Comparison of ENCODE assay signal across 10 cellular contexts in genomic region chr3:186589856-186590579, GRCh38. TPM values are rescaled to one million over a fixed set of nuclear protein-coding genes. Genes with fewer than 3 reads are reported as not detected.
A peak's percentile ranks its signal among the peaks of the same experiment; 100 is the strongest.
DNase-seq lines count a peak whose midpoint lies in the region; ATAC-seq, FAIRE-seq and TF ChIP-seq lines count a peak whose summit lies in the region.
"Had no signal": no experiment of that assay in that cellular context is flagged by ENCODE, and none has a peak within 500 bp of the region (broad histone marks: within the 10 kb centered on the region; RNA-seq: fewer than 3 reads in every experiment).

No MANE protein-coding gene starts in this region.

- peak overlapping the region; percentile 19 to 85 (median 49) for H3K27ac Mint-ChIP-seq in CD4-positive, alpha-beta memory T cell
- peak overlapping the region; percentile 84 for H3K27ac Mint-ChIP-seq in T-helper 17 cell

- H3K36me3 Mint-ChIP-seq in CD4-positive, alpha-beta memory T cell, result peaks cover 7 to 17% of the 10 kb centered on the region in 2 donors
- H3K36me3 Mint-ChIP-seq in T-helper 17 cell (ENCODE audit: low read depth), result no peaks in the 10 kb centered on the region

- H3K9me1 ChIP-seq in keratinocyte (ENCODE audit: control insufficient read depth, extremely low read depth, insufficient read depth, low read length), result no peaks in the 10 kb centered on the region

- H3K27me3 Mint-ChIP-seq in CD4-positive, alpha-beta memory T cell, result no peaks in the 10 kb centered on the region
- H3K27me3 Mint-ChIP-seq in T-helper 17 cell, result no peaks in the 10 kb centered on the region

- no peaks in the 10 kb centered on the region for H3K79me2 ChIP-seq in keratinocyte (ENCODE audit: control insufficient read depth, insufficient read depth, low read length)

- CTCF ChIA-PET in CD4-positive, alpha-beta memory T cell (lab: Charles Lee; ENCODE audit: partially characterized antibody), result interaction anchor here (0.8 to 24.2 kb wide), 4 partner anchors 9 to 607 kb away, joined by 3 to 255 read pairs (median 4); partner anchors contain the start of genes AHSG and DNAJB11
- CTCF ChIA-PET in HEK293 (lab: Yijun Ruan, JAX), result interaction anchor here (0.5 to 8.5 kb wide), 6 partner anchors 20 to 377 kb away, joined by 3 to 59 read pairs (median 3); partner anchors contain the start of gene AHSG

- H3K4me1 Mint-ChIP-seq in CD4-positive, alpha-beta memory T cell, result peaks cover 7 to 23% (median 16%) of the 10 kb centered on the region in 4 donors
- peaks cover 8% of the 10 kb centered on the region for H3K4me1 Mint-ChIP-seq in T-helper 17 cell

- ATAC-seq in T-helper 17 cell (peak; percentile 83), GM21526 (IDR thresholded peaks at IDR 0.05; ENCODE audit: low FRiP score, unreplicated experiment) (no peak)

- DNase-seq in CD4-positive, alpha-beta memory T cell, result peak; percentile 14 to 47 (median 36)
- DNase-seq in T-helper 17 cell, result no peak
- peak; percentile 80 for DNase-seq in keratinocyte (ENCODE audit: low read depth, low spot score)
- no peak for DNase-seq in activated effector memory CD4-positive, alpha-beta T cell treated with anti-CD3 and anti-CD28 coated beads, Interleukin-2, amount 50 U/mL, for 16 hours
- no peak for DNase-seq in nucleus accumbens (lab: John Stamatoyannopoulos, UW)
- DNase-seq in GM10266 (ENCODE audit: extremely low spot score), result no peak
- DNase-seq: ovary, transverse colon had no signal

- no peaks in the 10 kb centered on the region for H3K27me3 ChIP-seq in CD4-positive, alpha-beta memory T cell (ENCODE audit: insufficient read depth, low read length)
- no peaks in the 10 kb centered on the region for H3K27me3 ChIP-seq in keratinocyte (ENCODE audit: control insufficient read depth, extremely low read depth, insufficient read depth, low read length)
- H3K27me3 ChIP-seq: ovary, transverse colon had no signal

- no peak overlapping the region for H3K27ac ChIP-seq in CD4-positive, alpha-beta memory T cell (ENCODE audit: low read depth, low read length)
- H3K27ac ChIP-seq in HEK293 (ENCODE audit: extremely low read depth, low read depth, low read length), result no peak overlapping the region
- peak overlapping the region; percentile 93 for H3K27ac ChIP-seq in keratinocyte (ENCODE audit: control insufficient read depth, insufficient read depth, low read length)
- H3K27ac ChIP-seq: ovary, transverse colon had no signal

- no peak for TF ChIP-seq CTCF in HEK293 (tag by site-specific recombination; IDR thresholded peaks at IDR 0.05)
- TF ChIP-seq CTCF in keratinocyte (optimal IDR thresholded peaks at IDR 0.05 in 1 of 3, IDR thresholded peaks at IDR 0.05 in 1 of 3, conservative IDR thresholded peaks at IDR 0.05 in 1 of 3; ENCODE audit: extremely low read depth in 1 of 3, insufficient read depth in 2 of 3, low read length in 3 of 3), result no peak
- no peak for TF ChIP-seq CTCF in GM10266 (IDR thresholded peaks at IDR 0.05; ENCODE audit: control insufficient read depth, insufficient read depth, low read depth, missing control alignments)

- no peaks in the 10 kb centered on the region for H3K9me3 Mint-ChIP-seq in CD4-positive, alpha-beta memory T cell

- intact Hi-C loops in CD4-positive, alpha-beta memory T cell (cut with micrococcal nuclease), result loop anchor here (1.0 to 2.0 kb wide), 2 partner anchors 19 to 27 kb away; partner anchors contain the start of gene DNAJB11

- peaks cover under 1% of the 10 kb centered on the region for H3K36me3 ChIP-seq in CD4-positive, alpha-beta memory T cell (ENCODE audit: insufficient read depth, low read length)
- H3K36me3 ChIP-seq in HEK293 (ENCODE audit: control insufficient read depth in 2 of 2, insufficient read depth in 1 of 2, low read length in 2 of 2) (peaks cover 0 to 13% of the 10 kb centered on the region in 2 experiments; a peak in 1 of 3 replicates), keratinocyte (ENCODE audit: control insufficient read depth in 2 of 2, extremely low read depth in 1 of 2, insufficient read depth in 2 of 2, low read length in 2 of 2) (peaks cover 0 to 6% of the 10 kb centered on the region in 2 experiments)
- H3K36me3 ChIP-seq: ovary had no signal

- no peaks in the 10 kb centered on the region for H4K20me1 ChIP-seq in keratinocyte (ENCODE audit: control insufficient read depth, extremely low read depth, insufficient read depth, low read length)

- H3K4me1 ChIP-seq in CD4-positive, alpha-beta memory T cell (ENCODE audit: insufficient read depth, low read length), result peaks cover 14% of the 10 kb centered on the region
- H3K4me1 ChIP-seq in HEK293 (ENCODE audit: control insufficient read depth, insufficient read depth, low read length), result no peaks in the 10 kb centered on the region
- peaks cover 31% of the 10 kb centered on the region for H3K4me1 ChIP-seq in keratinocyte (ENCODE audit: control insufficient read depth, extremely low read depth, insufficient read depth, low read length)
- H3K4me1 ChIP-seq: transverse colon had no signal

- dilution Hi-C loops in keratinocyte (cut with MboI; ENCODE audit: extremely low pct_ligation_motif_present, low sequenced_read_pairs), result no loop called here

- peak; percentile 85 for FAIRE-seq in keratinocyte (lab: Jason Lieb, UNC)

- H3K4me3 Mint-ChIP-seq in CD4-positive, alpha-beta memory T cell, result peak overlapping the region in 2 of 8 donors; percentile 2 to 45
- H3K4me3 Mint-ChIP-seq in T-helper 17 cell, result no peak overlapping the region

- H3K9me3 ChIP-seq in CD4-positive, alpha-beta memory T cell (ENCODE audit: control insufficient read depth in 1 of 2, low read length in 2 of 2), result no peaks in the 10 kb centered on the region
- H3K9me3 ChIP-seq in HEK293 (ENCODE audit: control insufficient read depth, insufficient read depth, low read depth, low read length) (no peaks in the 10 kb centered on the region), T-helper 17 cell (ENCODE audit: control insufficient read depth, low read length, poor library complexity, severe bottlenecking) (no peaks in the 10 kb centered on the region), keratinocyte (ENCODE audit: control insufficient read depth, low read depth, low read length) (no peaks in the 10 kb centered on the region)
- H3K9me3 ChIP-seq: ovary, transverse colon had no signal

- peak overlapping the region; percentile 84 for H3K4me2 ChIP-seq in keratinocyte (ENCODE audit: control insufficient read depth, extremely low read depth, insufficient read depth, low read depth, low read length)

- H2AFZ ChIP-seq in keratinocyte (ENCODE audit: control insufficient read depth, low read length), result no peak overlapping the region

- POLR2A ChIA-PET in CD4-positive, alpha-beta memory T cell (lab: Charles Lee; ENCODE audit: partially characterized antibody), result interaction anchor here (0.6 to 2.3 kb wide), 9 partner anchors 18 to 652 kb away, joined by 3 to 7 read pairs (median 3); partner anchors contain the start of genes DNAJB11, EIF4A2, TBCCD1 and TRA2B
- POLR2A ChIA-PET in HEK293 (lab: Yijun Ruan, JAX), result interaction anchor here (0.6 to 1.2 kb wide), 3 partner anchors 20 to 149 kb away, joined by 3 to 5 read pairs (median 3); partner anchors contain the start of gene DNAJB11

- H3K4me3 ChIP-seq in CD4-positive, alpha-beta memory T cell (ENCODE audit: low read length in 2 of 2), result no peak overlapping the region
- H3K4me3 ChIP-seq in HEK293 (ENCODE audit: low read depth, low read length), result no peak overlapping the region
- no peak overlapping the region for H3K4me3 ChIP-seq in keratinocyte (ENCODE audit: control insufficient read depth in 2 of 3, extremely low read depth in 1 of 3, insufficient read depth in 2 of 3, low read depth in 1 of 3, low read length in 3 of 3)
- H3K4me3 ChIP-seq: ovary, transverse colon had no signal

- peak overlapping the region; percentile 39 for H3K9ac ChIP-seq in keratinocyte (ENCODE audit: control insufficient read depth, extremely low read depth, insufficient read depth, low read length)

RNA-seq across cellular contexts. Expression of gene DNAJB11, which starts 19.5 kb away (rescaled TPM):
- 10 to 100 TPM; 34.0 to 38.6 TPM for total RNA-seq in CD4-positive, alpha-beta memory T cell
- 10 to 100 TPM; 37.6 to 40.0 TPM for polyA plus RNA-seq in CD4-positive, alpha-beta memory T cell
- total RNA-seq in T-helper 17 cell, result 100 to 1,000 TPM in 1 of 2 donors, 10 to 100 TPM in 1; 83.4 to 101 TPM
- polyA plus RNA-seq in keratinocyte, result 29.2 to 61.8 TPM (median 51.9 TPM) in 3 replicates
- 120 TPM for polyA plus RNA-seq in keratinocyte (2011; ENCODE audit: low read depth)
- 22.2 and 25.9 TPM in 2 replicates for polyA plus RNA-seq in keratinocyte (2011; cell fraction: cytosol; rRNA removed)
- 54.9 and 91.4 TPM in 2 replicates for polyA plus RNA-seq in keratinocyte (2011; cell fraction: nucleus; rRNA removed)
- polyA plus RNA-seq in keratinocyte (2012; ENCODE audit: low replicate concordance), result 44.9 and 73.0 TPM in 2 replicates
- 6.5 to 19.7 TPM (median 9.0 TPM) in 3 replicates for polyA minus RNA-seq in keratinocyte
- 13.0 TPM for polyA minus RNA-seq in keratinocyte (2011; cell fraction: cytosol; rRNA and poly(A)+ RNA removed)
- 19.3 and 31.4 TPM in 2 replicates for polyA minus RNA-seq in keratinocyte (2011; cell fraction: nucleus; rRNA and poly(A)+ RNA removed)

RNA-seq across cellular contexts. Expression of gene AHSG, which starts 22.8 kb away (rescaled TPM):
- total RNA-seq in CD4-positive, alpha-beta memory T cell, result not detected
- not detected for polyA plus RNA-seq in CD4-positive, alpha-beta memory T cell
- not detected for total RNA-seq in T-helper 17 cell
- polyA plus RNA-seq in keratinocyte, result 0.42 to 0.73 TPM (median 0.59 TPM) in 3 replicates
- polyA plus RNA-seq in keratinocyte (2011; ENCODE audit: low read depth), result 1.2 TPM
- 0.51 and 0.88 TPM in 2 replicates for polyA plus RNA-seq in keratinocyte (2011; cell fraction: cytosol; rRNA removed)
- 0.29 and 0.59 TPM in 2 replicates for polyA plus RNA-seq in keratinocyte (2011; cell fraction: nucleus; rRNA removed)
- polyA plus RNA-seq in keratinocyte (2012; ENCODE audit: low replicate concordance), result 0.50 and 0.95 TPM in 2 replicates
- polyA minus RNA-seq in keratinocyte, result 0.42 to 3.3 TPM (median 0.63 TPM) in 3 replicates
- polyA minus RNA-seq in keratinocyte (2011; cell fraction: cytosol; rRNA and poly(A)+ RNA removed), result not detected
- polyA minus RNA-seq in keratinocyte (2011; cell fraction: nucleus; rRNA and poly(A)+ RNA removed), result 0.32 TPM in 1 of 2 replicates, not detected in the other
- total RNA-seq: transverse colon had no signal
- polyA plus RNA-seq: ovary had no signal

RNA-seq across cellular contexts. Expression of gene TBCCD1, which starts 22.9 kb away (rescaled TPM):
- total RNA-seq in CD4-positive, alpha-beta memory T cell, result 10 to 100 TPM; 20.4 to 21.0 TPM
- polyA plus RNA-seq in CD4-positive, alpha-beta memory T cell, result 10 to 100 TPM; 20.1 to 28.6 TPM
- 10 to 100 TPM; 12.9 to 14.2 TPM for total RNA-seq in T-helper 17 cell
- 14.2 to 15.8 TPM (median 15.0 TPM) in 3 replicates for polyA plus RNA-seq in keratinocyte
- polyA plus RNA-seq in keratinocyte (2011; ENCODE audit: low read depth), result 8.8 TPM
- 9.0 and 15.3 TPM in 2 replicates for polyA plus RNA-seq in keratinocyte (2011; cell fraction: cytosol; rRNA removed)
- polyA plus RNA-seq in keratinocyte (2011; cell fraction: nucleus; rRNA removed), result 15.9 and 17.3 TPM in 2 replicates
- polyA plus RNA-seq in keratinocyte (2012; ENCODE audit: low replicate concordance), result 8.3 TPM in 2 replicates
- 7.0 to 24.6 TPM (median 18.3 TPM) in 3 replicates for polyA minus RNA-seq in keratinocyte
- 10.9 TPM for polyA minus RNA-seq in keratinocyte (2011; cell fraction: cytosol; rRNA and poly(A)+ RNA removed)
- 9.7 and 16.9 TPM in 2 replicates for polyA minus RNA-seq in keratinocyte (2011; cell fraction: nucleus; rRNA and poly(A)+ RNA removed)

RNA-seq across cellular contexts. Expression of gene CRYGS, which starts 45.8 kb away (rescaled TPM):
- 10 to 100 TPM; 12.1 to 12.6 TPM for total RNA-seq in CD4-positive, alpha-beta memory T cell
- polyA plus RNA-seq in CD4-positive, alpha-beta memory T cell, result 1 to 10 TPM in 1 of 2 donors, not detected in 1; 1.2 TPM
- total RNA-seq in T-helper 17 cell, result 1 to 10 TPM; 2.7 to 4.3 TPM
- polyA plus RNA-seq in keratinocyte, result 1.1 to 5.2 TPM (median 3.4 TPM) in 3 replicates
- polyA plus RNA-seq in keratinocyte (2011; ENCODE audit: low read depth), result 0.86 TPM
- polyA plus RNA-seq in keratinocyte (2011; cell fraction: cytosol; rRNA removed), result 0.12 and 0.18 TPM in 2 replicates
- polyA plus RNA-seq in keratinocyte (2011; cell fraction: nucleus; rRNA removed), result 11.1 and 12.5 TPM in 2 replicates
- polyA plus RNA-seq in keratinocyte (2012; ENCODE audit: low replicate concordance), result 1.2 and 3.3 TPM in 2 replicates
- polyA minus RNA-seq in keratinocyte, result 1.5 to 3.6 TPM in 2 of 3 replicates, not detected in the other
- not detected for polyA minus RNA-seq in keratinocyte (2011; cell fraction: cytosol; rRNA and poly(A)+ RNA removed)
- 4.0 and 4.2 TPM in 2 replicates for polyA minus RNA-seq in keratinocyte (2011; cell fraction: nucleus; rRNA and poly(A)+ RNA removed)

RNA-seq across cellular contexts. Expression of gene FETUB, which starts 50.2 kb away (rescaled TPM):
- not detected for total RNA-seq in CD4-positive, alpha-beta memory T cell
- polyA plus RNA-seq in CD4-positive, alpha-beta memory T cell, result not detected
- total RNA-seq in T-helper 17 cell, result not detected
- polyA plus RNA-seq in keratinocyte, result 0.05 to 0.35 TPM (median 0.25 TPM) in 3 replicates
- polyA plus RNA-seq in keratinocyte (2011; ENCODE audit: low read depth), result 0.66 TPM
- polyA plus RNA-seq in keratinocyte (2011; cell fraction: cytosol; rRNA removed), result 0.10 and 0.24 TPM in 2 replicates
- polyA plus RNA-seq in keratinocyte (2011; cell fraction: nucleus; rRNA removed), result 0.51 and 0.83 TPM in 2 replicates
- polyA plus RNA-seq in keratinocyte (2012; ENCODE audit: low replicate concordance), result 0.18 and 1.8 TPM in 2 replicates
- polyA minus RNA-seq in keratinocyte, result 0.19 to 0.66 TPM (median 0.53 TPM) in 3 replicates
- not detected for polyA minus RNA-seq in keratinocyte (2011; cell fraction: cytosol; rRNA and poly(A)+ RNA removed)
- polyA minus RNA-seq in keratinocyte (2011; cell fraction: nucleus; rRNA and poly(A)+ RNA removed), result 0.54 and 0.95 TPM in 2 replicates
- total RNA-seq: ovary, transverse colon had no signal
- polyA plus RNA-seq: ovary had no signal

Comparison
In these comparisons a context has a peak if more than half of its experiments do, and no peak if none do; other contexts are left out.
1. DNase-seq: peak in CD4-positive, alpha-beta memory T cell (5 of 5) and keratinocyte (single experiment); none in T-helper 17 cell (0 of 3), activated effector memory CD4-positive, alpha-beta T cell treated with anti-CD3 and anti-CD28 coated beads, Interleukin-2, amount 50 U/mL, for 16 hours (single experiment), nucleus accumbens (0 of 56) and GM10266 (single experiment).